In the genomic region with DNA sequence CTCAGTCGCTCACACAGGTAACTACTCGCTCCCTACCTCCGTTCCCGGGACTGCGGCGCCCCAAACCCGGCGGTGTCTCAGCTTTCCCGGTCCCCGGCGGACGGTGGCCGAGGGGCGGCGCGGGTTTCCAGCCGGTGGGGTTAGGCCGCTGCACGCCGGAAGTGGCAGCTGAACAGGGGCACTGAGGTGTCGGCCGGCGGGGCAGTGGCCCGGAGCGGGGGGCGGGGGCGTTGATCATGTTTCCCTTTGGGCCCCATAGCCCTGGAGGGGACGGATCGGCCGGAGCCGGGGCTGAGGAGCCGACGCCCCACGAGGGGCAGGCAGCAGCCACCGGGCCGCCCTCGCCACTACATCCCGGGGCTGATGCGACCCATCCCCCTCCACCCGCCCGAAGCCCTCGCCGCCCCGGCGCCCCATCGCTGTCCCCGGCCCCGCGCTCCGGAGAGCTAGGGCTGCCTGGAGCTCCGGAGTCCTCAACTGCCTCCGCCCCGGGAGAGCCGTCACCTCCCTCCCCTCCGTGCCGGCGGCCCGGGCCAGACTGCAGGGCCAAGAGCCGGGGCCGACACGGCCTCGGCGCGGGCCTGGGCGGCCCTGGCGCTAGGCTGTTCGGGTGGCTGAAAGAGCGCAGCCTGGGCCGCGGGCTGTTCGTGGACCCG, we compare ENCODE assay signal across 1 cellular context.
TF ChIP-seq lines count a peak whose summit lies in the region.

A gene with protein sequence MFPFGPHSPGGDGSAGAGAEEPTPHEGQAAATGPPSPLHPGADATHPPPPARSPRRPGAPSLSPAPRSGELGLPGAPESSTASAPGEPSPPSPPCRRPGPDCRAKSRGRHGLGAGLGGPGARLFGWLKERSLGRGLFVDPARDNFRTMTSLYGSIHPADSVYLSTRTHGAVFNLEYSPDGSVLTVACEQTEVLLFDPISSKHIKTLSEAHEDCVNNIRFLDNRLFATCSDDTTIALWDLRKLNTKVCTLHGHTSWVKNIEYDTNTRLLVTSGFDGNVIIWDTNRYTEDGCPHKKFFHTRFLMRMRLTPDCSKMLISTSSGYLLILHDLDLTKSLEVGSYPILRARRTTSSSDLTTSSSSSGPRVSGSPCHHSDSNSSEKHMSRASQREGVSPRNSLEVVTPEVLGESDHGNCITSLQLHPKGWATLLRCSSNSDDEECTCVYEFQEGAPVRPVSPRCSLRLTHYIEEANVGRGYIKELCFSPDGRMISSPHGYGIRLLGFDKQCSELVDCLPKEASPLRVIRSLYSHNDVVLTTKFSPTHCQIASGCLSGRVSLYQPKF (plus strand): TSS at position 167 of the 656 bp plus-strand sequence. CDS start 70 bp downstream, at position 237.

TF ChIP-seq in HepG2, 621 proteins besides CTCF, POLR2A, EP300 and RAD21 (continued from another document and continues in another):
- TF ChIP-seq LBX2 (CRISPR knock-in tag; IDR thresholded peaks at IDR 0.05; ENCODE audit: borderline replicate concordance) (peak; percentile 49; the same call in 1 of the 2 replicates), SP140L (CRISPR knock-in tag; IDR thresholded peaks at IDR 0.05; ENCODE audit: borderline replicate concordance) (peak; percentile 31; the same call in 1 of the 2 replicates), RBFOX2 (IDR thresholded peaks at IDR 0.05; ENCODE audit: low read depth, low read length) (peak; percentile 87), ZNF772 (CRISPR knock-in tag; IDR thresholded peaks at IDR 0.05) (peak; percentile 84), ZNF34 (CRISPR knock-in tag; IDR thresholded peaks at IDR 0.05; ENCODE audit: borderline replicate concordance) (peak; percentile 96; the same call in 1 of the 2 replicates), ZNF629 (CRISPR knock-in tag; conservative IDR thresholded peaks at IDR 0.05) (peak; percentile 53; the same call in 1 of the 2 replicates), ZMYM4 (CRISPR knock-in tag; IDR thresholded peaks at IDR 0.05) (peak; percentile 94), TFAP4 (IDR thresholded peaks at IDR 0.05; ENCODE audit: borderline replicate concordance, low read depth) (peak; percentile 77; the same call in 1 of the 2 replicates), MAZ (IDR thresholded peaks at IDR 0.05; ENCODE audit: borderline replicate concordance, low read depth, low read length) (peak; percentile 74), MAZ (CRISPR knock-in tag; IDR thresholded peaks at IDR 0.05; ENCODE audit: low read depth) (peak; percentile 81), ZSCAN30 (CRISPR knock-in tag; IDR thresholded peaks at IDR 0.05) (peak; percentile 12; the same call in 1 of the 2 replicates), GABPA (IDR thresholded peaks at IDR 0.05; ENCODE audit: low read depth, low read length) (peak; percentile 96), GABPA (CRISPR knock-in tag; IDR thresholded peaks at IDR 0.05; ENCODE audit: low read depth) (peak; percentile 96), NKX3-1 (CRISPR knock-in tag; IDR thresholded peaks at IDR 0.05) (peak; percentile 58; the same call in 1 of the 2 replicates), KLF13 (CRISPR knock-in tag; IDR thresholded peaks at IDR 0.05) (peak; percentile 91; the same call in 1 of the 2 replicates), REXO4 (CRISPR knock-in tag; IDR thresholded peaks at IDR 0.05; ENCODE audit: borderline replicate concordance) (no peak), ZNF431 (CRISPR knock-in tag; IDR thresholded peaks at IDR 0.05; ENCODE audit: borderline replicate concordance, low read depth) (peak; percentile 46; the same call in 1 of the 2 replicates), NCOA2 (CRISPR knock-in tag; IDR thresholded peaks at IDR 0.05) (peak; percentile 77), ZNF446 (CRISPR knock-in tag; IDR thresholded peaks at IDR 0.05) (no peak), ZNF598 (CRISPR knock-in tag; IDR thresholded peaks at IDR 0.05; ENCODE audit: borderline replicate concordance) (no peak), ZBTB2 (CRISPR knock-in tag; IDR thresholded peaks at IDR 0.05; ENCODE audit: low read depth) (peak; percentile 95), ZNF510 (CRISPR knock-in tag; IDR thresholded peaks at IDR 0.05; ENCODE audit: low read depth) (peak; percentile 18; the same call in 1 of the 2 replicates), MAFG (CRISPR knock-in tag; IDR thresholded peaks at IDR 0.05) (no peak; the same call in 1 of the 2 replicates), PAF1 (CRISPR knock-in tag; IDR thresholded peaks at IDR 0.05) (no peak), EEA1 (CRISPR knock-in tag; IDR thresholded peaks at IDR 0.05; ENCODE audit: borderline replicate concordance) (peak; percentile 97; the same call in 1 of the 2 replicates), TOE1 (CRISPR knock-in tag; IDR thresholded peaks at IDR 0.05) (peak; percentile 84; the same call in 1 of the 2 replicates), MATR3 (CRISPR knock-in tag; IDR thresholded peaks at IDR 0.05) (no peak), KMT2B (CRISPR knock-in tag; IDR thresholded peaks at IDR 0.05) (peak; percentile 99), ZNF605 (CRISPR knock-in tag; IDR thresholded peaks at IDR 0.05) (peak; percentile 93), FOXC1 (CRISPR knock-in tag; IDR thresholded peaks at IDR 0.05; ENCODE audit: borderline replicate concordance) (peak; percentile 98), CEBPG (CRISPR knock-in tag; IDR thresholded peaks at IDR 0.05) (peak; percentile 59; the same call in 1 of the 2 replicates), RELA (CRISPR knock-in tag; IDR thresholded peaks at IDR 0.05) (no peak), THAP7 (CRISPR knock-in tag; IDR thresholded peaks at IDR 0.05) (no peak), RNF2 (conservative IDR thresholded peaks at IDR 0.05; ENCODE audit: low read depth) (no peak), ZNF543 (CRISPR knock-in tag; IDR thresholded peaks at IDR 0.05) (peak; percentile 92), ARNTL (CRISPR knock-in tag; IDR thresholded peaks at IDR 0.05) (no peak)
- TF ChIP-seq, protein P1, sequence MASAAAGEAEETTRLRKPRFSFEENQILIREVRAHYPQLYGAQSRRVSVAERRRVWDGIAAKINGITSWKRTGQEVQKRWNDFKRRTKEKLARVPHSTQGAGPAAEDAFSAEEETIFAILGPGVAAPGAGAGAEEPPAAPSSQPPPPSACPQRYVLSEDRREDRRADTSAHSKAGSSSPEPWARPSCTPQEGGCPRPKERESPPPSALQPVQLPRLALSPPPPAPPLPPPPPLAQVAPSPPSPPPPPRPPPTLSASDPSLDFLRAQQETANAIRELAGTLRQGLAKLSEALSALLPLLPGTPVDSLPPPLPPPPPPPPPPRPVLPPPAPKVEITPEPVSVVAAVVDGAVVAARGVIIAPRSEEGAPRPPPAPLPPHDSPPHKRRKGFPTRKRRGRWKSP (CRISPR knock-in tag; IDR thresholded peaks at IDR 0.05), result peak; percentile 42; the same call in 1 of the 2 replicates
- TF ChIP-seq, protein P2, sequence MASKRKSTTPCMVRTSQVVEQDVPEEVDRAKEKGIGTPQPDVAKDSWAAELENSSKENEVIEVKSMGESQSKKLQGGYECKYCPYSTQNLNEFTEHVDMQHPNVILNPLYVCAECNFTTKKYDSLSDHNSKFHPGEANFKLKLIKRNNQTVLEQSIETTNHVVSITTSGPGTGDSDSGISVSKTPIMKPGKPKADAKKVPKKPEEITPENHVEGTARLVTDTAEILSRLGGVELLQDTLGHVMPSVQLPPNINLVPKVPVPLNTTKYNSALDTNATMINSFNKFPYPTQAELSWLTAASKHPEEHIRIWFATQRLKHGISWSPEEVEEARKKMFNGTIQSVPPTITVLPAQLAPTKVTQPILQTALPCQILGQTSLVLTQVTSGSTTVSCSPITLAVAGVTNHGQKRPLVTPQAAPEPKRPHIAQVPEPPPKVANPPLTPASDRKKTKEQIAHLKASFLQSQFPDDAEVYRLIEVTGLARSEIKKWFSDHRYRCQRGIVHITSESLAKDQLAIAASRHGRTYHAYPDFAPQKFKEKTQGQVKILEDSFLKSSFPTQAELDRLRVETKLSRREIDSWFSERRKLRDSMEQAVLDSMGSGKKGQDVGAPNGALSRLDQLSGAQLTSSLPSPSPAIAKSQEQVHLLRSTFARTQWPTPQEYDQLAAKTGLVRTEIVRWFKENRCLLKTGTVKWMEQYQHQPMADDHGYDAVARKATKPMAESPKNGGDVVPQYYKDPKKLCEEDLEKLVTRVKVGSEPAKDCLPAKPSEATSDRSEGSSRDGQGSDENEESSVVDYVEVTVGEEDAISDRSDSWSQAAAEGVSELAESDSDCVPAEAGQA (IDR thresholded peaks at IDR 0.05; ENCODE audit: low read depth), result peak; percentile 82
- TF ChIP-seq, protein P2 (CRISPR knock-in tag; IDR thresholded peaks at IDR 0.05; ENCODE audit: borderline replicate concordance), result no peak
- TF ChIP-seq, protein P3, sequence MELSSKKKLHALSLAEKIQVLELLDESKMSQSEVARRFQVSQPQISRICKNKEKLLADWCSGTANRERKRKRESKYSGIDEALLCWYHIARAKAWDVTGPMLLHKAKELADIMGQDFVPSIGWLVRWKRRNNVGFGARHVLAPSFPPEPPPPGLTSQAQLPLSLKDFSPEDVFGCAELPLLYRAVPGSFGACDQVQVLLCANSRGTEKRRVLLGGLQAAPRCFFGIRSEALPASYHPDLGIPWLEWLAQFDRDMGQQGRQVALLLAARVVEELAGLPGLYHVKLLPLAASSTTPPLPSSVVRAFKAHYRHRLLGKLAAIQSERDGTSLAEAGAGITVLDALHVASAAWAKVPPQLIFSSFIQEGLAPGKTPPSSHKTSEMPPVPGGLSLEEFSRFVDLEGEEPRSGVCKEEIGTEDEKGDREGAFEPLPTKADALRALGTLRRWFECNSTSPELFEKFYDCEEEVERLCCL (CRISPR knock-in tag; IDR thresholded peaks at IDR 0.05; ENCODE audit: borderline replicate concordance), result peak; percentile 95
- TF ChIP-seq, protein P4, sequence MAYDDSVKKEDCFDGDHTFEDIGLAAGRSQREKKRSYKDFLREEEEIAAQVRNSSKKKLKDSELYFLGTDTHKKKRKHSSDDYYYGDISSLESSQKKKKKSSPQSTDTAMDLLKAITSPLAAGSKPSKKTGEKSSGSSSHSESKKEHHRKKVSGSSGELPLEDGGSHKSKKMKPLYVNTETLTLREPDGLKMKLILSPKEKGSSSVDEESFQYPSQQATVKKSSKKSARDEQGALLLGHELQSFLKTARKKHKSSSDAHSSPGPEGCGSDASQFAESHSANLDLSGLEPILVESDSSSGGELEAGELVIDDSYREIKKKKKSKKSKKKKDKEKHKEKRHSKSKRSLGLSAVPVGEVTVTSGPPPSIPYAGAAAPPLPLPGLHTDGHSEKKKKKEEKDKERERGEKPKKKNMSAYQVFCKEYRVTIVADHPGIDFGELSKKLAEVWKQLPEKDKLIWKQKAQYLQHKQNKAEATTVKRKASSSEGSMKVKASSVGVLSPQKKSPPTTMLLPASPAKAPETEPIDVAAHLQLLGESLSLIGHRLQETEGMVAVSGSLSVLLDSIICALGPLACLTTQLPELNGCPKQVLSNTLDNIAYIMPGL (CRISPR knock-in tag; IDR thresholded peaks at IDR 0.05; ENCODE audit: borderline replicate concordance in 1 of 2, low read depth in 1 of 2), result peak; percentile 97 to 99
